Comparison of ENCODE assay signal across 8 cellular contexts in genomic region chrX:78199851-78200250, GRCh38.
DNase-seq lines count a peak whose midpoint lies in the region; ATAC-seq and TF ChIP-seq lines count a peak whose summit lies in the region.

No MANE protein-coding gene starts in this region.

- 0 out of 2 replicates have a peak, but pooled peaks have one; percentile 5 for TF ChIP-seq RAD21 in Ishikawa (IDR thresholded peaks at IDR 0.05; ENCODE audit: low read depth)

- TF ChIP-seq CTCF in GM13976 (IDR thresholded peaks at IDR 0.05; ENCODE audit: borderline replicate concordance, control extremely low read depth, extremely low read depth, insufficient read depth, missing control alignments) (no peak), type B pancreatic cell (conservative IDR thresholded peaks at IDR 0.05) (peak; percentile 55)

- H3K27me3 Mint-ChIP-seq in type B pancreatic cell = no peaks in the 10 kb centered on the region

- TF ChIP-seq EP300 in Ishikawa (IDR thresholded peaks at IDR 0.05; ENCODE audit: borderline replicate concordance) = no peak

- H3K4me3 Mint-ChIP-seq in type B pancreatic cell = no peak overlapping the region

- H3K36me3 Mint-ChIP-seq in type B pancreatic cell = no peaks in the 10 kb centered on the region

- in situ Hi-C loops in GM13976 (cut with MboI; ENCODE audit: low sequenced_read_pairs, unreplicated experiment) = no loop called here

- DNase-seq in Ammon's horn (ENCODE audit: low spot score) (peak; percentile 1), GM13976 (ENCODE audit: low spot score) (peak; percentile 21), dermis microvascular lymphatic vessel endothelial cell (ENCODE audit: low read depth in 2 of 2) (peak; percentile 12 to 38), type B pancreatic cell (ENCODE audit: extremely low spot score, unreplicated experiment) (no peak), KG1 (lab: John Stamatoyannopoulos, UW) (no peak), NCI-H748 treated with DMSO at 0.1 percent for 48 hours (lab: John Stamatoyannopoulos, UW) (no peak)

- H3K4me1 Mint-ChIP-seq in type B pancreatic cell (ENCODE audit: unreplicated experiment) = no peaks in the 10 kb centered on the region

- H3K9me3 Mint-ChIP-seq in type B pancreatic cell = peaks cover 4% of the 10 kb centered on the region

- no peak overlapping the region for H3K27ac Mint-ChIP-seq in type B pancreatic cell

- no peak for ATAC-seq in HG03521 (IDR thresholded peaks at IDR 0.05; ENCODE audit: unreplicated experiment)

TF ChIP-seq in Ishikawa, 13 proteins besides CTCF, POLR2A, EP300 and RAD21:
- TF ChIP-seq YY1 (IDR thresholded peaks at IDR 0.05; ENCODE audit: low read depth) (no peak), TEAD4 (IDR thresholded peaks at IDR 0.05) (no peak), CREB1 (IDR thresholded peaks at IDR 0.05; ENCODE audit: low read depth) (no peak), REST (IDR thresholded peaks at IDR 0.05; ENCODE audit: low read depth) (no peak)

Comparison
In these comparisons a context has a peak if more than half of its experiments do, and no peak if none do; other contexts are left out.
1. DNase-seq: peak in Ammon's horn (single experiment), GM13976 (single experiment) and dermis microvascular lymphatic vessel endothelial cell (2 of 2); none in type B pancreatic cell (single experiment), KG1 (single experiment) and NCI-H748 treated with DMSO at 0.1 percent for 48 hours (single experiment).